ENCODE assay signal across 9 cellular contexts in genomic region chr6:157669747-157670216, GRCh38.
DNase-seq lines count a peak whose midpoint lies in the region; ATAC-seq and TF ChIP-seq lines count a peak whose summit lies in the region.
"Had no signal": no experiment of that assay in that cellular context is flagged by ENCODE, and none has a peak within 500 bp of the region (broad histone marks: within the 10 kb centered on the region; RNA-seq: fewer than 3 reads in every experiment).

No MANE protein-coding gene starts in this region.

- POLR2A ChIA-PET in T-cell (lab: Charles Lee), result interaction anchor here in 1 of 2 donors (0.9 kb wide), 1 partner anchor 353 kb away, joined by 5 read pairs; no protein-coding TSS in a partner anchor
- POLR2A ChIA-PET in naive thymus-derived CD4-positive, alpha-beta T cell (lab: Charles Lee), result no interaction called here

- H3K4me1 Mint-ChIP-seq in T-cell, result peaks cover 19 to 20% (median 19%) of the 10 kb centered on the region in 3 donors
- H3K4me1 Mint-ChIP-seq in naive thymus-derived CD4-positive, alpha-beta T cell, result peaks cover 7 to 31% (median 23%) of the 10 kb centered on the region in 7 donors

- H3K36me3 ChIP-seq in H7 (replicated peaks; ENCODE audit: control insufficient read depth, insufficient read depth, low read length), result no peaks in the 10 kb centered on the region
- no peaks in the 10 kb centered on the region for H3K36me3 ChIP-seq in naive thymus-derived CD4-positive, alpha-beta T cell (ENCODE audit: control insufficient read depth in 2 of 3, insufficient read depth in 3 of 3, low read length in 3 of 3)
- H3K36me3 ChIP-seq: neutrophil had no signal

- peak; percentile 40 to 66 (median 40) for ATAC-seq in T-cell (replicated peaks in 1 of 4)
- ATAC-seq in naive thymus-derived CD4-positive, alpha-beta T cell, result peak; percentile 27
- no peak for ATAC-seq in HG03108 (IDR thresholded peaks at IDR 0.05; ENCODE audit: unreplicated experiment)
- no peak for ATAC-seq in HG02763 (IDR thresholded peaks at IDR 0.05; ENCODE audit: unreplicated experiment)
- ATAC-seq in HG02981 (IDR thresholded peaks at IDR 0.05; ENCODE audit: unreplicated experiment), result no peak

- DNase-seq in H7, result peak; percentile 83
- peak in 5 of 34 experiments; percentile 8 to 13 (median 10) for DNase-seq in T-cell
- peak; percentile 81 for DNase-seq in fibroblast of pulmonary artery (ENCODE audit: low read depth)
- peak in 4 of 9 donors; percentile 9 to 24 (median 18) for DNase-seq in naive thymus-derived CD4-positive, alpha-beta T cell
- no peak for DNase-seq in effector CD8-positive, alpha-beta T cell (lab: John Stamatoyannopoulos, UW)

- no peak overlapping the region for H3K4me3 ChIP-seq in H7 (ENCODE audit: insufficient read depth, low read depth, low read length)
- H3K4me3 ChIP-seq in fibroblast of pulmonary artery (replicated peaks; ENCODE audit: low read depth, low read length), result peak overlapping the region; percentile 14
- H3K4me3 ChIP-seq in naive thymus-derived CD4-positive, alpha-beta T cell (ENCODE audit: low read length), result no peak overlapping the region

- intact Hi-C loops in naive thymus-derived CD4-positive, alpha-beta T cell (cut with micrococcal nuclease), result loop anchor here (5.0 kb wide), 5 partner anchors 72 to 358 kb away; partner anchors contain the start of gene ZDHHC14 (in 1 of the 2)

- peak overlapping the region in 1 of 3 donors; percentile 53 for H3K4me3 Mint-ChIP-seq in T-cell
- H3K4me3 Mint-ChIP-seq in naive thymus-derived CD4-positive, alpha-beta T cell, result peak overlapping the region in 9 of 10 donors; percentile 16 to 70 (median 58)

- H3K27me3 Mint-ChIP-seq in T-cell, result peaks cover 0 to 4% of the 10 kb centered on the region in 2 donors
- peaks cover 0 to 6% (median 0%) of the 10 kb centered on the region in 5 donors for H3K27me3 Mint-ChIP-seq in naive thymus-derived CD4-positive, alpha-beta T cell

- peak; percentile 38 for TF ChIP-seq CTCF in fibroblast of pulmonary artery (IDR thresholded peaks at IDR 0.05; ENCODE audit: low read length, missing control alignments)

- no peaks in the 10 kb centered on the region for H3K36me3 Mint-ChIP-seq in T-cell
- peaks cover 0 to 2% (median 0%) of the 10 kb centered on the region in 5 donors for H3K36me3 Mint-ChIP-seq in naive thymus-derived CD4-positive, alpha-beta T cell

- H3K27ac ChIP-seq in naive thymus-derived CD4-positive, alpha-beta T cell (ENCODE audit: low read depth, low read length), result no peak overlapping the region
- H3K27ac ChIP-seq: neutrophil had no signal

- no peaks in the 10 kb centered on the region for H3K9me3 ChIP-seq in naive thymus-derived CD4-positive, alpha-beta T cell (ENCODE audit: control insufficient read depth in 2 of 3, low read length in 3 of 3)
- H3K9me3 ChIP-seq: neutrophil had no signal

- H3K4me1 ChIP-seq in naive thymus-derived CD4-positive, alpha-beta T cell (ENCODE audit: control insufficient read depth in 2 of 2, insufficient read depth in 2 of 2, low read length in 2 of 2), result peaks cover 0 to 15% of the 10 kb centered on the region in 2 donors

- H3K9me3 Mint-ChIP-seq in T-cell, result no peaks in the 10 kb centered on the region
- H3K9me3 Mint-ChIP-seq in naive thymus-derived CD4-positive, alpha-beta T cell, result peaks cover 0 to 1% (median 0%) of the 10 kb centered on the region in 11 donors

- CTCF ChIA-PET in T-cell (lab: Charles Lee), result interaction anchor here (0.5 to 1.2 kb wide), 3 partner anchors 219 to 355 kb away, joined by 3 to 6 read pairs (median 3); no protein-coding TSS in a partner anchor
- CTCF ChIA-PET in naive thymus-derived CD4-positive, alpha-beta T cell (lab: Charles Lee), result interaction anchor here (0.6 to 1.3 kb wide), 5 partner anchors 39 to 277 kb away, joined by 3 to 5 read pairs (median 4); no protein-coding TSS in a partner anchor

- no peaks in the 10 kb centered on the region for H3K27me3 ChIP-seq in H7 (ENCODE audit: control insufficient read depth, insufficient read depth, low read length)
- no peaks in the 10 kb centered on the region for H3K27me3 ChIP-seq in naive thymus-derived CD4-positive, alpha-beta T cell (ENCODE audit: control insufficient read depth in 2 of 2, insufficient read depth in 2 of 2, low read length in 2 of 2)
- H3K27me3 ChIP-seq: neutrophil had no signal

- no peak overlapping the region for H3K27ac Mint-ChIP-seq in T-cell
- peak overlapping the region in 3 of 9 donors; percentile 4 to 41 (median 28) for H3K27ac Mint-ChIP-seq in naive thymus-derived CD4-positive, alpha-beta T cell

Comparison
In these comparisons a context has a peak if more than half of its experiments do, and no peak if none do; other contexts are left out.
1. ATAC-seq: peak in T-cell (4 of 4) and naive thymus-derived CD4-positive, alpha-beta T cell (single experiment); none in HG03108 (single experiment), HG02763 (single experiment) and HG02981 (single experiment).